In the genomic region with DNA sequence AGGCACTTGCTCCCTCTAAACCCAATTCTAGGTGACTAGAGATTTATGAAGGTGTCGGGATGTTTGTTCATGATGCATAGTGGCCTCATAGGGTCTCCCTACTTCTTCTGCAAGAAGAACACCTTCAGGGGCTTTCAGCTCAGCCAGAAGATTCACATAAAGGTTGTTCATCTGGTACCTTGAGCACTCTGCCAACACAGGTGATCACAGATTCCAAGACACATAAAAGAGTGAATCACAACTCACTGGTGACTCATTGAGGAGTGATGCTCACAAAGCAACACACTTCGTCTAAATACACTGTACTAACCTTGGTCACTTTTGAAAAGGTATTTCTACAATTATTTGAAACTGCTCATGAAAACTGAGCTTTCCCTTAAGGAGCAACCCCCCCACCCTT, we compare ENCODE assay signal across 24 cellular contexts. TPM values are rescaled to one million over a fixed set of nuclear protein-coding genes. Genes with fewer than 3 reads are reported as not detected.
DNase-seq lines count a peak whose midpoint lies in the region; ATAC-seq, FAIRE-seq and TF ChIP-seq lines count a peak whose summit lies in the region.
"Had no signal": no experiment of that assay in that cellular context is flagged by ENCODE, and none has a peak within 500 bp of the region (broad histone marks: within the 10 kb centered on the region; RNA-seq: fewer than 3 reads in every experiment).

No MANE protein-coding gene starts in this region.

- FAIRE-seq in A549 (lab: Jason Lieb, UNC) = no peak
- FAIRE-seq in H54 (lab: Jason Lieb, UNC) = no peak
- FAIRE-seq: GM12892, HepG2, K562 had no signal

- no peaks in the 10 kb centered on the region for H4K20me1 ChIP-seq in SK-N-SH (ENCODE audit: insufficient read depth)
- H4K20me1 ChIP-seq: BLaER1 treated with 17β-estradiol and CSF1 and Interleukin-3, amounts not matched to agents 10 nM and 100 nM had no signal

- H3K27me3 ChIP-seq in RWPE2 (ENCODE audit: insufficient read depth, poor library complexity, severe bottlenecking) (no peaks in the 10 kb centered on the region), SK-N-SH (ENCODE audit: insufficient read depth) (no peaks in the 10 kb centered on the region)
- H3K27me3 ChIP-seq: SJSA1 had no signal

- no peak overlapping the region for H2AFZ ChIP-seq in SK-N-SH (ENCODE audit: low read depth)

- no peak overlapping the region for H3K4me3 ChIP-seq in A549
- H3K4me3 ChIP-seq in RWPE2 (ENCODE audit: severe bottlenecking) = no peak overlapping the region
- H3K4me3 ChIP-seq in SK-N-SH (ENCODE audit: low read depth in 2 of 2, low read length in 1 of 2) = no peak overlapping the region
- H3K4me3 ChIP-seq: BLaER1 treated with 17β-estradiol and CSF1 and Interleukin-3, amounts not matched to agents 10 nM and 100 nM; K562; SJSA1 had no signal

- no peaks in the 10 kb centered on the region for H3K9me3 ChIP-seq in A549
- H3K9me3 ChIP-seq in RWPE2 (ENCODE audit: severe bottlenecking) = no peaks in the 10 kb centered on the region
- no peaks in the 10 kb centered on the region for H3K9me3 ChIP-seq in SK-N-SH
- H3K9me3 ChIP-seq: BLaER1 treated with 17β-estradiol and CSF1 and Interleukin-3, amounts not matched to agents 10 nM and 100 nM; SJSA1 had no signal

- no peaks in the 10 kb centered on the region for H3F3A ChIP-seq in SK-N-SH (replicated peaks; ENCODE audit: insufficient read depth)

- POLR2A ChIA-PET in A549 (lab: Yijun Ruan, JAX) = no interaction called here
- POLR2A ChIA-PET in SK-N-SH (lab: Yijun Ruan, JAX) = interaction anchor here (1.0 kb wide), 1 partner anchor 16 kb away, joined by 4 read pairs; the partner anchor contains the start of gene ZNF446

- no peak for TF ChIP-seq EP300 in A549 (IDR thresholded peaks at IDR 0.05)
- no peak for TF ChIP-seq EP300 in SK-N-SH (IDR thresholded peaks at IDR 0.05; ENCODE audit: borderline replicate concordance in 1 of 2, low read depth in 1 of 2, low read length in 1 of 2)

- DNase-seq in A549 (ENCODE audit: low read depth in 1 of 2, low spot score in 1 of 2) = no peak
- peak; percentile 44 for DNase-seq in H54 (ENCODE audit: insufficient read length, low spot score)
- no peak for DNase-seq in RWPE2 (ENCODE audit: low spot score)
- peak; percentile 24 for DNase-seq in kidney glomerular epithelial cell (lab: John Stamatoyannopoulos, UW)
- DNase-seq in DMS 273 treated with DMSO at 0.1 percent for 48 hours (lab: John Stamatoyannopoulos, UW) = no peak
- DNase-seq in SK-N-SH = no peak
- DNase-seq in NCI-H187 (lab: John Stamatoyannopoulos, UW) = no peak
- DNase-seq: CD8-positive, alpha-beta T cell; DMS153; GOT3; NCI-H1105; NCI-H146; NCI-H2029 treated with DMSO at 0.1 percent for 48 hours; NCI-H226; NCI-H510A treated with DMSO at 0.1 percent for 48 hours; NCI-H748 treated with DMSO at 0.1 percent for 48 hours had no signal

- no peaks in the 10 kb centered on the region for H3K4me1 ChIP-seq in A549
- H3K4me1 ChIP-seq in RWPE2 (ENCODE audit: insufficient read depth, poor library complexity, severe bottlenecking) = peaks cover 4% of the 10 kb centered on the region
- H3K4me1 ChIP-seq in SK-N-SH (ENCODE audit: control insufficient read depth in 1 of 2, insufficient read depth in 2 of 2, low read depth in 1 of 2, low read length in 1 of 2) = no peaks in the 10 kb centered on the region
- H3K4me1 ChIP-seq: SJSA1 had no signal

- H3K36me3 ChIP-seq in RWPE2 (ENCODE audit: low read depth) (peaks cover 7% of the 10 kb centered on the region; the same call in 1 of the 2 replicates), SK-N-SH (replicated peaks in 1 of 2; ENCODE audit: control insufficient read depth in 1 of 2, insufficient read depth in 2 of 2, low read length in 1 of 2) (peaks cover 3 to 11% of the 10 kb centered on the region in 2 experiments)

- H3K79me2 ChIP-seq in SK-N-SH (ENCODE audit: insufficient read depth) = 0 out of 2 replicates have a peak, but pooled peaks cover 3% of the 10 kb centered on the region

- 52% methylated on average over 2 of the region's 2 CpGs for WGBS in A549 (ENCODE audit: missing lambda C conversion rate)
- 64% methylated on average over 2 of the region's 2 CpGs for WGBS in SK-N-SH (ENCODE audit: low lambda C conversion rate)

- no peak overlapping the region for H3K9ac ChIP-seq in SK-N-SH
- H3K9ac ChIP-seq: BLaER1 treated with 17β-estradiol and CSF1 and Interleukin-3, amounts not matched to agents 10 nM and 100 nM had no signal

- no peaks in the 10 kb centered on the region for H3K9me2 ChIP-seq in SK-N-SH

- no peak for TF ChIP-seq RAD21 in A549 (conservative IDR thresholded peaks at IDR 0.05 in 1 of 2, IDR thresholded peaks at IDR 0.05 in 1 of 2)
- TF ChIP-seq RAD21 in SK-N-SH (IDR thresholded peaks at IDR 0.05; ENCODE audit: low read length) = no peak

- no peak for TF ChIP-seq POLR2A in A549 (IDR thresholded peaks at IDR 0.05; ENCODE audit: low read length)
- TF ChIP-seq POLR2A in H54 (IDR thresholded peaks at IDR 0.05; ENCODE audit: low read depth, low read length) = no peak

- ATAC-seq in A549 (no peak), RWPE2 (ENCODE audit: low read depth) (peak; percentile 97), HG03469 (IDR thresholded peaks at IDR 0.05; ENCODE audit: unreplicated experiment) (no peak)
- ATAC-seq: CD8-positive, alpha-beta T cell; HepG2; K562; Panc1; Right ventricle myocardium inferior had no signal

- CTCF ChIA-PET in A549 (lab: Yijun Ruan, JAX) (interaction anchor here (0.7 to 3.3 kb wide), 2 partner anchors 15 to 59 kb away, joined by 3 to 14 read pairs; partner anchors contain the start of gene ZBTB45), SK-N-SH (lab: Yijun Ruan, JAX) (no interaction called here)

- TF ChIP-seq CTCF in A549 (IDR thresholded peaks at IDR 0.05) (no peak), RWPE2 (IDR thresholded peaks at IDR 0.05; ENCODE audit: poor library complexity, severe bottlenecking) (no peak), SK-N-SH (IDR thresholded peaks at IDR 0.05) (no peak)

- no peak overlapping the region for H3K4me2 ChIP-seq in A549
- H3K4me2 ChIP-seq in SK-N-SH = no peak overlapping the region
- H3K4me2 ChIP-seq: BLaER1 treated with 17β-estradiol and CSF1 and Interleukin-3, amounts not matched to agents 10 nM and 100 nM had no signal

- H3K27ac ChIP-seq in A549 (no peak overlapping the region), RWPE2 (ENCODE audit: poor library complexity, severe bottlenecking) (no peak overlapping the region), SK-N-SH (ENCODE audit: low read depth in 2 of 2, low read length in 1 of 2) (no peak overlapping the region)
- H3K27ac ChIP-seq: BLaER1 treated with 17β-estradiol and CSF1 and Interleukin-3, amounts not matched to agents 10 nM and 100 nM; SJSA1 had no signal

TF ChIP-seq in A549, 52 proteins besides CTCF, POLR2A, EP300 and RAD21 (continues in another document):
- no peak for TF ChIP-seq NPAS2 (CRISPR knock-in tag; IDR thresholded peaks at IDR 0.05; ENCODE audit: borderline replicate concordance)

TF ChIP-seq in SK-N-SH, 30 proteins besides CTCF, POLR2A, EP300 and RAD21 (continues in another document):
- TF ChIP-seq NRF1 (IDR thresholded peaks at IDR 0.05; ENCODE audit: low read depth, low read length) (no peak), RFX5 (IDR thresholded peaks at IDR 0.05; ENCODE audit: low read length) (no peak), NFIC (IDR thresholded peaks at IDR 0.05; ENCODE audit: borderline replicate concordance) (no peak)

RNA-seq across cellular contexts. Expression of gene ZNF324, which starts 6.8 kb away (rescaled TPM):
- polyA plus RNA-seq in A549 (2011; rRNA removed) (3.0 and 3.1 TPM in 2 replicates), A549 (2017; fragmentation: RNase III; extraction: RNeasy Plus Mini Kit Qiagen cat#74134 plus additional on column Dnase treatment) (6.4 to 6.9 TPM (median 6.9 TPM) in 3 replicates), SK-N-SH (2012; rRNA removed) (5.6 and 6.0 TPM in 2 replicates)
- polyA plus RNA-seq in A549 (2012; cell fraction: cytosol; rRNA removed) = 3.6 and 5.1 TPM in 2 replicates
- polyA plus RNA-seq in A549 (2012; cell fraction: nucleus; rRNA removed) = 6.9 and 10.0 TPM in 2 replicates
- polyA minus RNA-seq in A549 (2011; rRNA and poly(A)+ RNA removed) = 8.1 and 9.8 TPM in 2 replicates
- 2.2 and 3.8 TPM in 2 replicates for polyA plus RNA-seq in SK-N-SH (2012; cell fraction: cytosol; rRNA removed)
- 11.5 and 12.0 TPM in 2 replicates for polyA plus RNA-seq in SK-N-SH (2012; cell fraction: nucleus; rRNA removed)

RNA-seq across cellular contexts. Expression of gene ZNF324B, which starts 8.6 kb away (rescaled TPM):
- polyA plus RNA-seq in A549 (2011; rRNA removed) (3.8 and 4.1 TPM in 2 replicates), A549 (2017; fragmentation: RNase III; extraction: RNeasy Plus Mini Kit Qiagen cat#74134 plus additional on column Dnase treatment) (6.8 TPM in 3 replicates), SK-N-SH (2012; rRNA removed) (2.9 and 3.8 TPM in 2 replicates)
- 4.0 and 5.1 TPM in 2 replicates for polyA plus RNA-seq in A549 (2012; cell fraction: cytosol; rRNA removed)
- 4.8 and 7.9 TPM in 2 replicates for polyA plus RNA-seq in A549 (2012; cell fraction: nucleus; rRNA removed)
- 7.1 and 9.1 TPM in 2 replicates for polyA minus RNA-seq in A549 (2011; rRNA and poly(A)+ RNA removed)
- 2.1 and 2.8 TPM in 2 replicates for polyA plus RNA-seq in SK-N-SH (2012; cell fraction: cytosol; rRNA removed)
- 5.6 and 6.3 TPM in 2 replicates for polyA plus RNA-seq in SK-N-SH (2012; cell fraction: nucleus; rRNA removed)

RNA-seq across cellular contexts. Expression of gene ZNF446, which starts 16.1 kb away (rescaled TPM):
- 6.2 and 7.4 TPM in 2 replicates for polyA plus RNA-seq in A549 (2011; rRNA removed)
- polyA plus RNA-seq in A549 (2012; cell fraction: cytosol; rRNA removed) = 10.7 and 14.7 TPM in 2 replicates
- 32.2 and 37.8 TPM in 2 replicates for polyA plus RNA-seq in A549 (2012; cell fraction: nucleus; rRNA removed)
- 9.9 to 12.5 TPM (median 11.0 TPM) in 3 replicates for polyA plus RNA-seq in A549 (2017; fragmentation: RNase III; extraction: RNeasy Plus Mini Kit Qiagen cat#74134 plus additional on column Dnase treatment)
- 9.3 and 9.9 TPM in 2 replicates for polyA minus RNA-seq in A549 (2011; rRNA and poly(A)+ RNA removed)
- polyA plus RNA-seq in SK-N-SH (2012; rRNA removed) = 6.9 and 7.0 TPM in 2 replicates
- polyA plus RNA-seq in SK-N-SH (2012; cell fraction: cytosol; rRNA removed) = 2.3 and 4.2 TPM in 2 replicates
- 22.6 and 27.0 TPM in 2 replicates for polyA plus RNA-seq in SK-N-SH (2012; cell fraction: nucleus; rRNA removed)

RNA-seq across cellular contexts. Expression of gene ZNF132, which starts 20.1 kb away (rescaled TPM):
- 0.16 and 0.19 TPM in 2 replicates for polyA plus RNA-seq in A549 (2011; rRNA removed)
- 0.05 TPM in 2 replicates for polyA plus RNA-seq in A549 (2012; cell fraction: cytosol; rRNA removed)
- polyA plus RNA-seq in A549 (2012; cell fraction: nucleus; rRNA removed) = 0.02 and 0.07 TPM in 2 replicates
- 0.05 to 0.13 TPM (median 0.09 TPM) in 3 replicates for polyA plus RNA-seq in A549 (2017; fragmentation: RNase III; extraction: RNeasy Plus Mini Kit Qiagen cat#74134 plus additional on column Dnase treatment)
- 0.50 and 1.1 TPM in 2 replicates for polyA minus RNA-seq in A549 (2011; rRNA and poly(A)+ RNA removed)
- polyA plus RNA-seq in SK-N-SH (2012; rRNA removed) = 1.3 and 1.9 TPM in 2 replicates
- polyA plus RNA-seq in SK-N-SH (2012; cell fraction: cytosol; rRNA removed) = 0.99 and 1.5 TPM in 2 replicates
- 2.2 and 3.1 TPM in 2 replicates for polyA plus RNA-seq in SK-N-SH (2012; cell fraction: nucleus; rRNA removed)
- polyA plus RNA-seq: HepG2 had no signal

RNA-seq across cellular contexts. Expression of gene ZNF584, which starts 51.6 kb away (rescaled TPM):
- polyA plus RNA-seq in A549 (2011; rRNA removed) (18.2 and 21.2 TPM in 2 replicates), A549 (2017; fragmentation: RNase III; extraction: RNeasy Plus Mini Kit Qiagen cat#74134 plus additional on column Dnase treatment) (13.6 to 15.6 TPM (median 14.8 TPM) in 3 replicates), SK-N-SH (2012; rRNA removed) (9.4 and 12.0 TPM in 2 replicates)
- polyA plus RNA-seq in A549 (2012; cell fraction: cytosol; rRNA removed) = 13.7 and 16.6 TPM in 2 replicates
- polyA plus RNA-seq in A549 (2012; cell fraction: nucleus; rRNA removed) = 14.3 and 17.3 TPM in 2 replicates
- polyA minus RNA-seq in A549 (2011; rRNA and poly(A)+ RNA removed) = 26.7 and 26.9 TPM in 2 replicates
- 7.7 and 9.6 TPM in 2 replicates for polyA plus RNA-seq in SK-N-SH (2012; cell fraction: cytosol; rRNA removed)
- 10.1 and 12.1 TPM in 2 replicates for polyA plus RNA-seq in SK-N-SH (2012; cell fraction: nucleus; rRNA removed)

Comparison
In these comparisons a context has a peak if more than half of its experiments do, and no peak if none do; other contexts are left out.
1. DNase-seq: peak in H54 (single experiment) and kidney glomerular epithelial cell (single experiment); none in A549 (0 of 2), RWPE2 (single experiment), DMS 273 treated with DMSO at 0.1 percent for 48 hours (single experiment), SK-N-SH (single experiment) and NCI-H187 (0 of 2).